14 cellular contexts compared by ENCODE assay signal in the genomic region with DNA sequence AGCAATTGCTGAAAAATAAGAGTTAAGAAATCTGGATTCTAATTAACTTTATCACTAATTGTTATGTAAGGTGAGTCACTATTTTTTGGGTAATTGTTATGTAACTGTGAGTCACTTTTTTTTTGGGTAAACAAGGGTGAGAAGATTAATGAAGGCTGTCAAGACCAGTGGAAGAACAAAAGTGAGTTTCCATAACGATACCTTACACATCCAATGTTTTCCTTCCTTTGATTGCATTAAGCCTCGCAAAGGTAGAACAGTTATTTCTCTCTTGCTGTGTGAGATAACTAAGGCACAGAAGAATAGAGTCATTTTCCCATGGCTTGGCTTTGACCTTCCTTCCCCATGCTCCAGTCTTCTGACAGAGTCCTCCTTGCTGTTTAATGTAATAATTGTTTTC.
DNase-seq lines count a peak whose midpoint lies in the region; TF ChIP-seq lines count a peak whose summit lies in the region.
"Had no signal": no experiment of that assay in that cellular context is flagged by ENCODE, and none has a peak within 500 bp of the region (broad histone marks: within the 10 kb centered on the region; RNA-seq: fewer than 3 reads in every experiment).

No MANE protein-coding gene starts in this region.

- intact Hi-C loops in OCI-LY7 (cut with micrococcal nuclease; ENCODE audit: unreplicated experiment), result no loop called here

- TF ChIP-seq CTCF in astrocyte of the cerebellum (IDR thresholded peaks at IDR 0.05; ENCODE audit: low read depth, low read length, missing control alignments), result no peak
- no peak for TF ChIP-seq CTCF in epithelial cell of esophagus (IDR thresholded peaks at IDR 0.05; ENCODE audit: insufficient read depth, low read depth, low read length, missing control alignments)
- TF ChIP-seq CTCF in OCI-LY7 (conservative IDR thresholded peaks at IDR 0.05; ENCODE audit: low read length), result no peak

- in situ Hi-C loops in astrocyte of the cerebellum (cut with HindIII; ENCODE audit: low sequenced_read_pairs), result no loop called here

- no peaks in the 10 kb centered on the region for H3K79me2 ChIP-seq in OCI-LY7 (ENCODE audit: insufficient read depth, low read depth, low read length)

- H3K4me2 ChIP-seq in OCI-LY7 (ENCODE audit: low read length), result no peak overlapping the region
- H3K4me2 ChIP-seq: BLaER1 treated with 17β-estradiol and CSF1 and Interleukin-3, amounts not matched to agents 10 nM and 100 nM had no signal

- no TSS peak for BruUV-seq in OCI-LY7 (replicated peaks; lab: Mats Ljungman, UMichigan)

- peak; percentile 4 to 22 for DNase-seq in NCI-H2081 (lab: John Stamatoyannopoulos, UW)
- DNase-seq in NCI-H2081 treated with DMSO at 0.1 percent for 48 hours (lab: John Stamatoyannopoulos, UW), result no peak
- peak; percentile 18 for DNase-seq in astrocyte of the cerebellum (ENCODE audit: low read depth)
- peak; percentile 37 for DNase-seq in epithelial cell of esophagus (ENCODE audit: low read depth)
- peak; percentile 63 for DNase-seq in renal cortical epithelial cell (ENCODE audit: low read depth)
- no peak for DNase-seq in NCI-H446 treated with DMSO at 0.1 percent for 48 hours (lab: John Stamatoyannopoulos, UW)
- no peak for DNase-seq in midbrain (lab: John Stamatoyannopoulos, UW)
- DNase-seq in OCI-LY7 (ENCODE audit: low spot score), result no peak
- DNase-seq: ACHN; CD4-positive, CD25-positive, alpha-beta regulatory T cell; GF-D8; HCEC 1CT had no signal

- H3K4me3 ChIP-seq in astrocyte of the cerebellum (ENCODE audit: low read depth, low read length) (no peak overlapping the region), epithelial cell of esophagus (ENCODE audit: low read length) (no peak overlapping the region), OCI-LY7 (ENCODE audit: low read depth, low read length, poor library complexity, severe bottlenecking) (no peak overlapping the region)
- H3K4me3 ChIP-seq: BLaER1 treated with 17β-estradiol and CSF1 and Interleukin-3, amounts not matched to agents 10 nM and 100 nM had no signal

- no peaks in the 10 kb centered on the region for H3K9me2 ChIP-seq in OCI-LY7 (ENCODE audit: insufficient read depth, low read length)

- POLR2A ChIA-PET in OCI-LY7 (lab: Charles Lee), result no interaction called here

- H2AFZ ChIP-seq in OCI-LY7 (ENCODE audit: low read length), result no peak overlapping the region

- CTCF ChIA-PET in OCI-LY7 (lab: Charles Lee; ENCODE audit: unreplicated experiment), result no interaction called here

- H3K9me3 ChIP-seq in OCI-LY7 (ENCODE audit: low read length), result no peaks in the 10 kb centered on the region
- H3K9me3 ChIP-seq: BLaER1 treated with 17β-estradiol and CSF1 and Interleukin-3, amounts not matched to agents 10 nM and 100 nM had no signal

- H4K20me1 ChIP-seq in OCI-LY7 (ENCODE audit: insufficient read depth, low read length), result no peaks in the 10 kb centered on the region
- H4K20me1 ChIP-seq: BLaER1 treated with 17β-estradiol and CSF1 and Interleukin-3, amounts not matched to agents 10 nM and 100 nM had no signal

- H3K27ac ChIP-seq in OCI-LY7 (ENCODE audit: low read depth, low read length, poor library complexity, severe bottlenecking), result no peak overlapping the region
- H3K27ac ChIP-seq: 22Rv1; BLaER1 treated with 17β-estradiol and CSF1 and Interleukin-3, amounts not matched to agents 10 nM and 100 nM had no signal

- no peaks in the 10 kb centered on the region for H3K36me3 ChIP-seq in OCI-LY7 (ENCODE audit: insufficient read depth, low read length)
- H3K36me3 ChIP-seq: BLaER1 treated with 17β-estradiol and CSF1 and Interleukin-3, amounts not matched to agents 10 nM and 100 nM had no signal

- H3K4me1 ChIP-seq in OCI-LY7 (ENCODE audit: insufficient read depth, low read length, poor library complexity, severe bottlenecking), result no peaks in the 10 kb centered on the region
- H3K4me1 ChIP-seq: BLaER1 treated with 17β-estradiol and CSF1 and Interleukin-3, amounts not matched to agents 10 nM and 100 nM had no signal

Comparison
In these comparisons a context has a peak if more than half of its experiments do, and no peak if none do; other contexts are left out.
1. DNase-seq: peak in NCI-H2081 (2 of 2), astrocyte of the cerebellum (single experiment), epithelial cell of esophagus (single experiment) and renal cortical epithelial cell (single experiment); none in NCI-H2081 treated with DMSO at 0.1 percent for 48 hours (single experiment), NCI-H446 treated with DMSO at 0.1 percent for 48 hours (single experiment), midbrain (single experiment) and OCI-LY7 (single experiment).